Comparison of ENCODE assay signal across 14 cellular contexts in genomic region chr6:108876929-108877775, GRCh38. TPM values are rescaled to one million over a fixed set of nuclear protein-coding genes. Genes with fewer than 3 reads are reported as not detected.
DNase-seq lines count a peak whose midpoint lies in the region; ATAC-seq, FAIRE-seq and TF ChIP-seq lines count a peak whose summit lies in the region.
"Had no signal": no experiment of that assay in that cellular context is flagged by ENCODE, and none has a peak within 500 bp of the region (broad histone marks: within the 10 kb centered on the region; RNA-seq: fewer than 3 reads in every experiment).

No MANE protein-coding gene starts in this region.

- TF ChIP-seq POLR2A in breast epithelium (IDR thresholded peaks at IDR 0.05) (no peak), sigmoid colon (IDR thresholded peaks at IDR 0.05) (no peak)

- H3K4me3 ChIP-seq in BJ (ENCODE audit: low read depth, low read length) (no peak overlapping the region), breast epithelium (no peak overlapping the region), sigmoid colon (no peak overlapping the region)

- intact Hi-C loops in breast epithelium (cut with DNase I; ENCODE audit: low total_unique reads): no loop called here
- intact Hi-C loops in sigmoid colon (cut with DNase I): no loop called here

- DNase-seq in BJ (ENCODE audit: low read depth): peak; percentile 72
- peak in 1 of 2 donors; percentile 51 for DNase-seq in breast epithelium (ENCODE audit: low spot score in 2 of 2)
- peak; percentile 72 for DNase-seq in hepatic stellate cell (ENCODE audit: low spot score)
- peak; percentile 94 for DNase-seq in sigmoid colon
- no peak for DNase-seq in RCC 7860 (ENCODE audit: low spot score)
- DNase-seq in stimulated activated naive CD8-positive, alpha-beta T cell treated with anti-CD3 and anti-CD28 coated beads, Interleukin-15, Interleukin-2, amounts not matched to agents 100 U/mL and 50 U/mL, for 24 hours: no peak
- DNase-seq in NCI-H774 (lab: John Stamatoyannopoulos, UW): no peak
- no peak for DNase-seq in NCI-H2196 (lab: John Stamatoyannopoulos, UW; ENCODE audit: unreplicated experiment)
- DNase-seq: activated CD8-positive, alpha-beta memory T cell treated with anti-CD3 and anti-CD28 coated beads, Interleukin-2, amount 50 U/mL, for 4 hours; cerebellar nuclear complex; hippocampal formation; naive thymus-derived CD8-positive, alpha-beta T cell; stimulated activated CD4-positive, alpha-beta T cell treated with anti-CD3 and anti-CD28 coated beads, Interleukin-4, amount 100 ng/mL, for 4 hours had no signal

- 77 to 85% methylated on average over 7 of the region's 7 CpGs for WGBS in sigmoid colon, 2 donors

- POLR2A ChIA-PET in BJ (lab: Charles Lee): interaction anchor here (0.5 kb wide), 2 partner anchors 28 to 196 kb away, joined by 3 to 4 read pairs; no protein-coding TSS in a partner anchor

- peak overlapping the region; percentile 67 to 75 for H3K27ac ChIP-seq in breast epithelium
- H3K27ac ChIP-seq in sigmoid colon: peak overlapping the region; percentile 17 to 64 (median 34)
- H3K27ac ChIP-seq: C4-2B had no signal

- peak in 1 of 4 donors; percentile 35 for TF ChIP-seq EP300 in sigmoid colon (IDR thresholded peaks at IDR 0.05)

- H3K36me3 ChIP-seq in BJ (ENCODE audit: control insufficient read depth, insufficient read depth, low read length) (no peaks in the 10 kb centered on the region), breast epithelium (peaks cover 5% of the 10 kb centered on the region), sigmoid colon (no peaks in the 10 kb centered on the region)

- FAIRE-seq in RCC 7860 (lab: Jason Lieb, UNC): no peak

- H3K27me3 ChIP-seq in BJ (ENCODE audit: control insufficient read depth, insufficient read depth, low read length) (no peaks in the 10 kb centered on the region), breast epithelium (no peaks in the 10 kb centered on the region), sigmoid colon (no peaks in the 10 kb centered on the region)

- H3K4me1 ChIP-seq in breast epithelium (peaks cover 0 to 4% of the 10 kb centered on the region in 2 donors), sigmoid colon (peaks cover 0 to 7% (median 5%) of the 10 kb centered on the region in 4 donors)

- ATAC-seq in stimulated activated naive CD8-positive, alpha-beta T cell treated with anti-CD3 and anti-CD28 coated beads, Interleukin-15, Interleukin-2, amounts not matched to agents 100 U/mL and 50 U/mL, for 24 hours: no peak
- ATAC-seq: naive thymus-derived CD8-positive, alpha-beta T cell had no signal

- H3K9me3 ChIP-seq in breast epithelium: no peaks in the 10 kb centered on the region
- no peaks in the 10 kb centered on the region for H3K9me3 ChIP-seq in sigmoid colon

- CTCF ChIA-PET in BJ (lab: Yijun Ruan, JAX): interaction anchor here (1.0 kb wide), 1 partner anchor 335 kb away, joined by 4 read pairs; no protein-coding TSS in a partner anchor

- TF ChIP-seq CTCF in BJ (IDR thresholded peaks at IDR 0.05; ENCODE audit: insufficient read depth, low read depth, low read length) (no peak), breast epithelium (IDR thresholded peaks at IDR 0.05) (no peak), sigmoid colon (IDR thresholded peaks at IDR 0.05) (no peak)

RNA-seq across cellular contexts. Expression of gene ARMC2, which starts 28.9 kb away (rescaled TPM):
- polyA plus RNA-seq in BJ (2011; rRNA removed) (2.4 and 3.6 TPM in 2 replicates), sigmoid colon (1 to 10 TPM in 2 of 3 donors, under 1 TPM in 1; under 0.01 to 2.5 (median 1.4) TPM)
- polyA minus RNA-seq in BJ (2011; rRNA and poly(A)+ RNA removed): 1.6 and 1.8 TPM in 2 replicates
- total RNA-seq in breast epithelium (1 to 10 TPM; 4.3 to 7.9 (median 7.2) TPM), sigmoid colon (1 to 10 TPM; 2.5 to 8.6 (median 3.4) TPM)

Comparison
In these comparisons a context has a peak if more than half of its experiments do, and no peak if none do; other contexts are left out.
1. DNase-seq: peak in BJ (single experiment), hepatic stellate cell (single experiment) and sigmoid colon (single experiment); none in RCC 7860 (single experiment), stimulated activated naive CD8-positive, alpha-beta T cell treated with anti-CD3 and anti-CD28 coated beads, Interleukin-15, Interleukin-2, amounts not matched to agents 100 U/mL and 50 U/mL, for 24 hours (single experiment), NCI-H774 (single experiment) and NCI-H2196 (single experiment).